26 cellular contexts compared by ENCODE assay signal in genomic region chr1:195202271-195202670, GRCh38.
DNase-seq lines count a peak whose midpoint lies in the region; ATAC-seq and TF ChIP-seq lines count a peak whose summit lies in the region.
"Had no signal": no experiment of that assay in that cellular context is flagged by ENCODE, and none has a peak within 500 bp of the region (broad histone marks: within the 10 kb centered on the region; RNA-seq: fewer than 3 reads in every experiment).

No MANE protein-coding gene starts in this region.

- no peak overlapping the region for H3K27ac ChIP-seq in thyroid gland
- H3K27ac ChIP-seq: heart right ventricle, tibial nerve had no signal

- 28 to 40% methylated on average over 4 of the region's 4 CpGs for WGBS in thyroid gland, 2 donors

- no peak overlapping the region for H3K4me3 ChIP-seq in thyroid gland (replicated peaks in 1 of 3)
- H3K4me3 ChIP-seq: heart right ventricle, tibial nerve had no signal

- TF ChIP-seq CTCF in thyroid gland (IDR thresholded peaks at IDR 0.05) = no peak

- no peaks in the 10 kb centered on the region for H3K27me3 ChIP-seq in thyroid gland
- H3K27me3 ChIP-seq: heart right ventricle, tibial nerve had no signal

- TF ChIP-seq POLR2A in thyroid gland (IDR thresholded peaks at IDR 0.05) (no peak), GM18505 (IDR thresholded peaks at IDR 0.05; ENCODE audit: borderline replicate concordance, extremely low read depth, insufficient read depth, insufficient read length) (no peak)

- peak; percentile 3 to 36 for DNase-seq in NCI-H2081 (lab: John Stamatoyannopoulos, UW)
- DNase-seq in NCI-H2081 treated with DMSO at 0.1 percent for 48 hours (lab: John Stamatoyannopoulos, UW) = no peak
- peak; percentile 88 for DNase-seq in NCI-H345 (lab: John Stamatoyannopoulos, UW)
- DNase-seq in SHP77 treated with DMSO at 0.1 percent for 48 hours (lab: John Stamatoyannopoulos, UW) = peak; percentile 43
- DNase-seq in thyroid gland = peak; percentile 50 to 63
- DNase-seq in H4 (ENCODE audit: low spot score) = no peak
- DNase-seq in NOMO-1 treated with DMSO at 0.1 percent for 48 hours (lab: John Stamatoyannopoulos, UW; ENCODE audit: unreplicated experiment) = no peak
- DNase-seq: activated CD4-positive, alpha-beta T cell treated with anti-CD3 and anti-CD28 coated beads, Interleukin-2, amount 10 ng/mL, durations not matched to agents 24 days and 14 days; activated naive CD4-positive, alpha-beta T cell treated with anti-CD3 and anti-CD28 coated beads for 36 hours; activated T-cell treated with anti-CD3 and anti-CD28 coated beads, Interleukin-2, amount 50 U/mL, for 72 hours; amygdala; caudate nucleus; CD8-positive, alpha-beta memory T cell; dermis blood vessel endothelial cell; DND-41; left colon; naive thymus-derived CD4-positive, alpha-beta T cell; NCI-H1048; PC-3; right cardiac atrium; stimulated activated CD4-positive, alpha-beta T cell treated with anti-CD3 and anti-CD28 coated beads, Interleukin-12 subunit alpha, Interleukin-12 subunit beta, amount 100 ng/mL, for 4 hours; stimulated activated naive CD8-positive, alpha-beta T cell treated with anti-CD3 and anti-CD28 coated beads, Interleukin-15, amount 100 ng/mL, for 72 hours; T-helper 1 cell had no signal

- intact Hi-C loops in thyroid gland (cut with DNase I) = no loop called here

- ATAC-seq in GM18505 (IDR thresholded peaks at IDR 0.05; ENCODE audit: unreplicated experiment) = no peak
- ATAC-seq: activated T-cell treated with anti-CD3 and anti-CD28 coated beads, Interleukin-2, amount 50 U/mL, for 72 hours; heart right ventricle; left colon; naive thymus-derived CD4-positive, alpha-beta T cell; PC-3; right cardiac atrium; stimulated activated naive CD8-positive, alpha-beta T cell treated with anti-CD3 and anti-CD28 coated beads, Interleukin-15, amount 100 ng/mL, for 72 hours had no signal

- H3K36me3 ChIP-seq in thyroid gland = no peaks in the 10 kb centered on the region
- H3K36me3 ChIP-seq: heart right ventricle, tibial nerve had no signal

- H3K4me1 ChIP-seq in thyroid gland = peaks cover 0 to 6% of the 10 kb centered on the region in 2 donors
- H3K4me1 ChIP-seq: heart right ventricle, tibial nerve had no signal

- no peaks in the 10 kb centered on the region for H3K9me3 ChIP-seq in thyroid gland
- H3K9me3 ChIP-seq: heart right ventricle, tibial nerve had no signal

Comparison
In these comparisons a context has a peak if more than half of its experiments do, and no peak if none do; other contexts are left out.
1. DNase-seq: peak in NCI-H2081 (2 of 2), NCI-H345 (single experiment), SHP77 treated with DMSO at 0.1 percent for 48 hours (single experiment) and thyroid gland (2 of 2); none in NCI-H2081 treated with DMSO at 0.1 percent for 48 hours (single experiment), H4 (single experiment) and NOMO-1 treated with DMSO at 0.1 percent for 48 hours (single experiment).